8 cellular contexts compared by ENCODE assay signal in genomic region chr3:42979044-42979962, GRCh38. TPM values are rescaled to one million over a fixed set of nuclear protein-coding genes. Genes with fewer than 3 reads are reported as not detected.
A peak's percentile ranks its signal among the peaks of the same experiment; 100 is the strongest.
DNase-seq lines count a peak whose midpoint lies in the region; ATAC-seq and TF ChIP-seq lines count a peak whose summit lies in the region.

Gene GASK1A, plus strand, starts transcription at chr3:42979311. Its CDS starts 332 bp downstream, at chr3:42979643.

- H3K4me1 Mint-ChIP-seq in IgD-negative memory B cell (peaks cover 0 to 5% (median 3%) of the 10 kb centered on the region in 3 donors), glutamatergic neuron (ENCODE audit: low read depth, unreplicated experiment) (peaks cover 1% of the 10 kb centered on the region)

- peak in 8 of 14 donors; percentile 32 to 73 (median 48) for DNase-seq in C1 segment of cervical spinal cord (lab: John Stamatoyannopoulos, UW)
- DNase-seq in activated CD8-positive, alpha-beta memory T cell treated with anti-CD3 and anti-CD28 coated beads, Interleukin-2, amount 50 U/mL, for 4 hours: peak; percentile 34
- peak; percentile 60 for DNase-seq in glutamatergic neuron
- peak in 29 of 56 donors; percentile 7 to 72 (median 30) for DNase-seq in nucleus accumbens (lab: John Stamatoyannopoulos, UW)
- DNase-seq in HCEC 1CT: no peak
- no peak for DNase-seq in activated gamma-delta T cell treated with Interleukin-2 at 50 U/mL for 16 hours

- H3K36me3 Mint-ChIP-seq in IgD-negative memory B cell: no peaks in the 10 kb centered on the region
- peaks cover 23% of the 10 kb centered on the region for H3K36me3 Mint-ChIP-seq in glutamatergic neuron (ENCODE audit: unreplicated experiment)

- no peak for ATAC-seq in GM18502 (IDR thresholded peaks at IDR 0.05; ENCODE audit: poor library complexity, unreplicated experiment)

- H3K27me3 Mint-ChIP-seq in IgD-negative memory B cell (peaks cover 37% of the 10 kb centered on the region), glutamatergic neuron (ENCODE audit: unreplicated experiment) (peaks cover 8% of the 10 kb centered on the region)

- H3K27ac Mint-ChIP-seq in IgD-negative memory B cell: no peak within 1 kb of the TSS
- no peak within 1 kb of the TSS for H3K27ac Mint-ChIP-seq in glutamatergic neuron (ENCODE audit: unreplicated experiment)

- no peak for TF ChIP-seq CTCF in glutamatergic neuron (IDR thresholded peaks at IDR 0.05; ENCODE audit: partially characterized antibody, unreplicated experiment)

- H3K9me3 Mint-ChIP-seq in IgD-negative memory B cell (peaks cover 0 to 12% (median 11%) of the 10 kb centered on the region in 3 donors), glutamatergic neuron (ENCODE audit: unreplicated experiment) (peaks cover 3% of the 10 kb centered on the region)

- peak within 1 kb of the TSS in 3 of 4 donors; percentile 35 to 88 (median 38) for H3K4me3 Mint-ChIP-seq in IgD-negative memory B cell
- peak within 1 kb of the TSS; percentile 84 for H3K4me3 Mint-ChIP-seq in glutamatergic neuron (ENCODE audit: unreplicated experiment)

RNA-seq across cellular contexts. Expression of gene GASK1A, which starts in this region (rescaled TPM):
- polyA plus RNA-seq in IgD-negative memory B cell: not detected
- total RNA-seq in glutamatergic neuron (ENCODE audit: unreplicated experiment): not detected

Comparison
In these comparisons a context has a peak if more than half of its experiments do, and no peak if none do; other contexts are left out.
1. Peak in DNase-seq in glutamatergic neuron; RNA of the gene not detected or under 1 TPM.
2. DNase-seq: peak in C1 segment of cervical spinal cord (8 of 14), activated CD8-positive, alpha-beta memory T cell treated with anti-CD3 and anti-CD28 coated beads, Interleukin-2, amount 50 U/mL, for 4 hours (single experiment) and nucleus accumbens (29 of 56); none in HCEC 1CT (single experiment) and activated gamma-delta T cell treated with Interleukin-2 at 50 U/mL for 16 hours (single experiment).